ENCODE assay signal across 8 cellular contexts in the genomic region with DNA sequence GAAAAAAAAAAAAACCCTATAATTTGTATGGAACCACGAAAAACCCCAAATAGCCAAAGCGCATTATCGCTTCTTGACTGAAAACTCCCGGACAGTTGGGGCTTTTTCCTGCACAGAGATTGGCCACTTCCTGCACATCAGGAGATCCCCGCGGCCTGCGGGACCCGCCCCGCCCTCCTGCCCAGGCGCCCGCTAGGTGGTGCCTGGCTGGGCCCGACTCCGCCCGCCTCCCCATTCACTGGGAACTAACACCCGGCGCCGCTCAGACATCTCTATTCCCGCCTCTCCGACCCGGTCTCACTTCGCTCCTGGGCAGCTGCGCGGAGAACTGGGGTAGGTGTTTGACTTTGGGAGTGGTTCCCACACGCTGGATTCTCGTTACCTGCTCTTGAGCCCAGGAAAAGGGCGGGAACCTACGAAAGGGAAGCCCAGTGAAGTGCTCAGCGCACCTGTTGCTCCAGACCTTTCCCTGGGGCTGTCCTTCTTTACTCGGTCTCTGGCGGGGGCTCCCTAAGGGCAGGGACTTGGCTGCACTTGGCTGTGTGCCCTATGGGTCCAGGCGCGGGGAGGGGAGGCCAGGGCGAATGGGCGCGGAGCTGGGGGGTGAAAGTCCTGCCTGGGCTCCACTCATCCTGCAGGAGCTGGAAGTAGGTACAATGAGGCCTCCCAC. TPM values are rescaled to one million over a fixed set of nuclear protein-coding genes. Genes with fewer than 3 reads are reported as not detected.
DNase-seq lines count a peak whose midpoint lies in the region; ATAC-seq and TF ChIP-seq lines count a peak whose summit lies in the region.

A gene with protein sequence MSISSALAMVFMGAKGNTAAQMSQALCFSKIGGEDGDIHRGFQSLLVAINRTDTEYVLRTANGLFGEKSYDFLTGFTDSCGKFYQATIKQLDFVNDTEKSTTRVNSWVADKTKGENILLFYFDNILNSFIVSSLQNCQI (plus strand): TSS at position 234 of the 670 bp plus-strand sequence. CDS start 4,155 bp downstream, outside the sequence.

- in situ Hi-C loops in brain microvascular endothelial cell (cut with HindIII; ENCODE audit: low pct_ligation_motif_present, low sequenced_read_pairs), result no loop called here

- H3K4me3 ChIP-seq in brain microvascular endothelial cell (ENCODE audit: low read depth, low read length), result peak within 1 kb of the TSS; percentile 57

- no peak within 1 kb of the TSS for H3K27ac ChIP-seq in brain microvascular endothelial cell

- no peaks in the 10 kb centered on the region for H3K27me3 ChIP-seq in brain microvascular endothelial cell (replicated peaks)

- peak; percentile 61 for TF ChIP-seq CTCF in brain microvascular endothelial cell (IDR thresholded peaks at IDR 0.05; ENCODE audit: low read depth, low read length, missing control alignments)

- peak; percentile 68 for DNase-seq in EL
- DNase-seq in HT-29 (ENCODE audit: low spot score), result peak; percentile 28
- peak; percentile 2 for DNase-seq in SW480 (ENCODE audit: low spot score)
- peak; percentile 20 for DNase-seq in brain microvascular endothelial cell
- peak; percentile 59 for DNase-seq in kidney tubule cell (ENCODE audit: low spot score)
- DNase-seq in stimulated activated CD4-positive, alpha-beta T cell treated with anti-CD3 and anti-CD28 coated beads, Interleukin-4, amount 100 ng/mL, for 1 hour, result peak; percentile 64
- no peak for DNase-seq in cerebellar cortex (ENCODE audit: low spot score)

- peak; percentile 91 for ATAC-seq in GM21423 (IDR thresholded peaks at IDR 0.05; ENCODE audit: unreplicated experiment)

- no peaks in the 10 kb centered on the region for H3K36me3 ChIP-seq in brain microvascular endothelial cell (replicated peaks)

RNA-seq across cellular contexts. Expression of the gene that starts here (rescaled TPM):
- total RNA-seq in HT-29 (2014; rRNA removed; shearing (Covaris generic)), result not detected in 2 replicates

Comparison
In these comparisons a context has a peak if more than half of its experiments do, and no peak if none do; other contexts are left out.
1. Peak in DNase-seq in HT-29; RNA of the gene not detected or under 1 TPM.